ENCODE assay signal across 19 cellular contexts in genomic region chr9:17236147-17236546, GRCh38.
A peak's percentile ranks its signal among the peaks of the same experiment; 100 is the strongest.
DNase-seq lines count a peak whose midpoint lies in the region; TF ChIP-seq lines count a peak whose summit lies in the region.
"Had no signal": no experiment of that assay in that cellular context is flagged by ENCODE, and none has a peak within 500 bp of the region (broad histone marks: within the 10 kb centered on the region; RNA-seq: fewer than 3 reads in every experiment).

No MANE protein-coding gene starts in this region.

- H3K4me1 Mint-ChIP-seq in nephron progenitor cell: peaks cover 5% of the 10 kb centered on the region

- H3K27ac Mint-ChIP-seq in nephron progenitor cell: peak overlapping the region; percentile 33
- H3K27ac Mint-ChIP-seq: B cell; CD8-positive, alpha-beta T cell had no signal

- H3K27me3 Mint-ChIP-seq in nephron progenitor cell (ENCODE audit: low read depth, poor library complexity): no peaks in the 10 kb centered on the region
- H3K27me3 Mint-ChIP-seq: B cell had no signal

- TF ChIP-seq CTCF in VCaP (conservative IDR thresholded peaks at IDR 0.05) (no peak), nephron progenitor cell (IDR thresholded peaks at IDR 0.05) (no peak)

- DNase-seq in DMS153 (lab: John Stamatoyannopoulos, UW) (peak; percentile 37), DMS153 treated with DMSO at 0.1 percent for 48 hours (lab: John Stamatoyannopoulos, UW; ENCODE audit: unreplicated experiment) (no peak), NCI-H146 (lab: John Stamatoyannopoulos, UW) (peak; percentile 60), nephron progenitor cell (no peak), NCI-H2196 (lab: John Stamatoyannopoulos, UW; ENCODE audit: unreplicated experiment) (no peak), medulla oblongata (ENCODE audit: extremely low spot score) (no peak)
- DNase-seq: CD8-positive, alpha-beta T cell; DMS53; Kasumi-1; MV-4-11; NCI-H1930; NCI-H2107; NCI-H446; NCI-H524 treated with DMSO at 0.1 percent for 48 hours; SIG-M5 had no signal

- H3K4me3 Mint-ChIP-seq in nephron progenitor cell: no peak overlapping the region
- H3K4me3 Mint-ChIP-seq: B cell; CD8-positive, alpha-beta T cell had no signal

- peaks cover 9% of the 10 kb centered on the region for H3K9me3 Mint-ChIP-seq in nephron progenitor cell

- peaks cover 20% of the 10 kb centered on the region for H3K36me3 Mint-ChIP-seq in nephron progenitor cell (ENCODE audit: low read depth)
- H3K36me3 Mint-ChIP-seq: CD8-positive, alpha-beta T cell had no signal

- H3K27ac ChIP-seq in VCaP: peak overlapping the region; percentile 13
- H3K27ac ChIP-seq: 22Rv1, C4-2B had no signal

Comparison
In these comparisons a context has a peak if more than half of its experiments do, and no peak if none do; other contexts are left out.
1. DNase-seq: peak in DMS153 (single experiment) and NCI-H146 (single experiment); none in DMS153 treated with DMSO at 0.1 percent for 48 hours (single experiment), nephron progenitor cell (single experiment), NCI-H2196 (single experiment) and medulla oblongata (single experiment).